31 cellular contexts compared by ENCODE assay signal in the genomic region with DNA sequence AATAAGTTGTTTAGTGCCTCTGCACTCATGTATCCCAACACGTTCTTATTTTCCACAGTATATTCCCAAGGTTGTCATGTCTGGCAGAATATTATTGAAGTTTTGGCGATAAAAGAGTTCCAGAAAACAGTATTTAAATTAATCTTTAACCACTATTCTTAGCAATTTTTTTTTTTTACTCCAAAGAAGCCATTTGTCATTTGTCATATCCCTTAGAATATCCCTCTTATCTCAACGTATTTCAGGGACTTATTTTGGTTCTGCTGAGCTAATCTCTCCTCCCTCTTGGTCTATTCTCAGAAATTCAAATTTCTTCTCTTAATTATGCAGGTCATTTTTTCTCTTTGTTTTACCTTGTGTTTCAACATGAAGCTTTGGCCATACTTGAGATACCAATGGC.
"Had no signal": no experiment of that assay in that cellular context is flagged by ENCODE, and none has a peak within 500 bp of the region (broad histone marks: within the 10 kb centered on the region; RNA-seq: fewer than 3 reads in every experiment).

No MANE protein-coding gene starts in this region.

- H3K9me3 Mint-ChIP-seq: neural progenitor cell; stimulated activated memory B cell treated with anti-CD40 and anti-IgM and Interleukin-4, amounts not matched to agents 10 μg/mL and 1 μg/mL and 100 μg/mL, for 72 hours; stimulated activated naive CD8-positive, alpha-beta T cell treated with anti-CD3 and anti-CD28 coated beads, Interleukin-15, amount 100 ng/mL, for 72 hours; type B pancreatic cell had no signal

- H3K27ac ChIP-seq: neural progenitor cell, ovary, parathyroid adenoma, psoas muscle, right lobe of liver, sigmoid colon, spleen, suprapubic skin, testis, tibial artery, transverse colon, upper lobe of right lung, uterus had no signal

- H3K9ac ChIP-seq: neural progenitor cell, parathyroid adenoma had no signal

- H3K27me3 Mint-ChIP-seq: naive thymus-derived CD8-positive, alpha-beta T cell; natural killer cell treated with Interleukin-12 subunit alpha and Interleukin-12 subunit beta and Interleukin-15 and Interleukin-18, amount 100 ng/mL, for 72 hours; progenitor cell of endocrine pancreas; stimulated activated memory B cell treated with anti-CD40 and anti-IgM and Interleukin-4, amounts not matched to agents 10 μg/mL and 1 μg/mL and 100 μg/mL, for 72 hours; stimulated activated naive CD8-positive, alpha-beta T cell treated with anti-CD3 and anti-CD28 coated beads, Interleukin-15, amount 100 ng/mL, for 72 hours; type B pancreatic cell had no signal

- H3K9me3 ChIP-seq: ovary, psoas muscle, right lobe of liver, sigmoid colon, spleen, suprapubic skin, testis, tibial artery, transverse colon, upper lobe of right lung, uterus had no signal

- H2AFZ ChIP-seq: neural progenitor cell, parathyroid adenoma had no signal

- ATAC-seq: naive thymus-derived CD8-positive, alpha-beta T cell; natural killer cell treated with Interleukin-12 subunit alpha and Interleukin-12 subunit beta and Interleukin-15 and Interleukin-18, amount 100 ng/mL, for 72 hours; psoas muscle; right cardiac atrium; stimulated activated memory B cell treated with anti-CD40 and anti-IgM and Interleukin-4, amounts not matched to agents 10 μg/mL and 1 μg/mL and 100 μg/mL, for 72 hours; stimulated activated naive CD8-positive, alpha-beta T cell treated with anti-CD3 and anti-CD28 coated beads, Interleukin-15, amount 100 ng/mL, for 72 hours; stimulated activated naive CD8-positive, alpha-beta T cell treated with anti-CD3 and anti-CD28 coated beads, Interleukin-15, Interleukin-2, amounts not matched to agents 100 U/mL and 50 U/mL, for 24 hours; upper lobe of right lung had no signal

- H3K27me3 ChIP-seq: neural progenitor cell, ovary, right lobe of liver, sigmoid colon, spleen, suprapubic skin, testis, tibial artery, transverse colon, upper lobe of right lung, uterus had no signal

- H3K4me2 ChIP-seq: neural progenitor cell had no signal

- H3K4me1 ChIP-seq: neural progenitor cell, parathyroid adenoma, psoas muscle, right lobe of liver, sigmoid colon, spleen, testis, tibial artery, transverse colon, upper lobe of right lung, uterus had no signal

- H3K4me3 ChIP-seq: neural progenitor cell, ovary, psoas muscle, right lobe of liver, sigmoid colon, spleen, suprapubic skin, testis, tibial artery, transverse colon, upper lobe of right lung, uterus had no signal

- H3K4me1 Mint-ChIP-seq: naive thymus-derived CD8-positive, alpha-beta T cell; neural progenitor cell; stimulated activated memory B cell treated with anti-CD40 and anti-IgM and Interleukin-4, amounts not matched to agents 10 μg/mL and 1 μg/mL and 100 μg/mL, for 72 hours; stimulated activated naive CD8-positive, alpha-beta T cell treated with anti-CD3 and anti-CD28 coated beads, Interleukin-15, amount 100 ng/mL, for 72 hours had no signal

- H3K4me3 Mint-ChIP-seq: naive thymus-derived CD8-positive, alpha-beta T cell; natural killer cell treated with Interleukin-12 subunit alpha and Interleukin-12 subunit beta and Interleukin-15 and Interleukin-18, amount 100 ng/mL, for 72 hours; neural progenitor cell; stimulated activated memory B cell treated with anti-CD40 and anti-IgM and Interleukin-4, amounts not matched to agents 10 μg/mL and 1 μg/mL and 100 μg/mL, for 72 hours; stimulated activated naive CD8-positive, alpha-beta T cell treated with anti-CD3 and anti-CD28 coated beads, Interleukin-15, amount 100 ng/mL, for 72 hours; type B pancreatic cell had no signal

- H3K79me2 ChIP-seq: parathyroid adenoma had no signal

- H3K36me3 Mint-ChIP-seq: naive thymus-derived CD8-positive, alpha-beta T cell; natural killer cell treated with Interleukin-12 subunit alpha and Interleukin-12 subunit beta and Interleukin-15 and Interleukin-18, amount 100 ng/mL, for 72 hours; neural progenitor cell; stimulated activated memory B cell treated with anti-CD40 and anti-IgM and Interleukin-4, amounts not matched to agents 10 μg/mL and 1 μg/mL and 100 μg/mL, for 72 hours; type B pancreatic cell had no signal

- H3K27ac Mint-ChIP-seq: naive thymus-derived CD8-positive, alpha-beta T cell; natural killer cell treated with Interleukin-12 subunit alpha and Interleukin-12 subunit beta and Interleukin-15 and Interleukin-18, amount 100 ng/mL, for 72 hours; neural progenitor cell; progenitor cell of endocrine pancreas; stimulated activated memory B cell treated with anti-CD40 and anti-IgM and Interleukin-4, amounts not matched to agents 10 μg/mL and 1 μg/mL and 100 μg/mL, for 72 hours; stimulated activated naive CD8-positive, alpha-beta T cell treated with anti-CD3 and anti-CD28 coated beads, Interleukin-15, amount 100 ng/mL, for 72 hours; type B pancreatic cell had no signal

- H3K36me3 ChIP-seq: neural progenitor cell, ovary, right lobe of liver, sigmoid colon, spleen, suprapubic skin, tibial artery, transverse colon, upper lobe of right lung, uterus had no signal

- DNase-seq: naive thymus-derived CD8-positive, alpha-beta T cell; occipital lobe; ovary; posterior cingulate gyrus; psoas muscle; right cardiac atrium; right lobe of liver; sigmoid colon; small intestine; spleen; stimulated activated CD4-positive, alpha-beta T cell treated with anti-CD3 and anti-CD28 coated beads, Interleukin-12 subunit alpha, Interleukin-12 subunit beta, amount 100 ng/mL, for 4 hours; stimulated activated CD4-positive, alpha-beta T cell treated with anti-CD3 and anti-CD28 coated beads, Interleukin-1b, Interleukin-23, amount 100 ng/mL, for 48 hours; stimulated activated CD4-positive, alpha-beta T cell treated with anti-CD3 and anti-CD28 coated beads, Interleukin-4, amount 100 ng/mL, for 1 hour; stimulated activated CD4-positive, alpha-beta T cell treated with anti-CD3 and anti-CD28 coated beads, Interleukin-4, amount 100 ng/mL, for 4 hours; stimulated activated CD8-positive, alpha-beta memory T cell treated with anti-CD3 and anti-CD28 coated beads, Interleukin-4, amount 100 ng/mL, for 48 hours; stimulated activated naive CD4-positive, alpha-beta T cell; stimulated activated naive CD8-positive, alpha-beta T cell treated with anti-CD3 and anti-CD28 coated beads, Interleukin-15, amount 100 ng/mL, for 72 hours; stimulated activated naive CD8-positive, alpha-beta T cell treated with anti-CD3 and anti-CD28 coated beads, Interleukin-15, Interleukin-2, amounts not matched to agents 100 U/mL and 50 U/mL, for 24 hours; substantia nigra; testis; tibial artery; transverse colon; upper lobe of right lung; uterus had no signal
